Comparison of ENCODE assay signal across 8 cellular contexts in genomic region chr1:156126043-156126700, GRCh38. TPM values are rescaled to one million over a fixed set of nuclear protein-coding genes. Genes with fewer than 3 reads are reported as not detected.
DNase-seq lines count a peak whose midpoint lies in the region; ATAC-seq and TF ChIP-seq lines count a peak whose summit lies in the region.

No MANE protein-coding gene starts in this region.

- DNase-seq in CD14-positive monocyte (ENCODE audit: low spot score) (peak; percentile 99), NCI-H1930 (lab: John Stamatoyannopoulos, UW) (peak; percentile 76 to 85), mucosa of gallbladder (ENCODE audit: low spot score) (peak; percentile 79), type B pancreatic cell (ENCODE audit: extremely low spot score, unreplicated experiment) (no peak), globus pallidus (ENCODE audit: low spot score) (no peak)
- peak; percentile 86 for DNase-seq in activated CD4-positive, alpha-beta T cell treated with anti-CD3 and anti-CD28 coated beads, Interleukin-2, amount 10 ng/mL, durations not matched to agents 24 days and 14 days
- peak; percentile 54 to 68 (median 64) for DNase-seq in effector memory CD8-positive, alpha-beta T cell

- H3K9me3 Mint-ChIP-seq in CD14-positive monocyte (peaks cover 0 to 18% (median 7%) of the 10 kb centered on the region in 7 donors), type B pancreatic cell (no peaks in the 10 kb centered on the region)
- no peaks in the 10 kb centered on the region for H3K9me3 Mint-ChIP-seq in activated CD4-positive, alpha-beta T cell treated with anti-CD3 and anti-CD28 coated beads, Interleukin-2, amount 10 ng/mL, durations not matched to agents 24 days and 14 days
- no peaks in the 10 kb centered on the region for H3K9me3 Mint-ChIP-seq in effector memory CD8-positive, alpha-beta T cell

- ATAC-seq in GM21423 (IDR thresholded peaks at IDR 0.05; ENCODE audit: unreplicated experiment): peak; percentile 30
- peak; percentile 31 for ATAC-seq in effector memory CD8-positive, alpha-beta T cell (replicated peaks)

- H3K27ac Mint-ChIP-seq in CD14-positive monocyte (peak overlapping the region; percentile 86 to 99 (median 96)), type B pancreatic cell (peak overlapping the region; percentile 98)
- H3K27ac Mint-ChIP-seq in activated CD4-positive, alpha-beta T cell treated with anti-CD3 and anti-CD28 coated beads, Interleukin-2, amount 10 ng/mL, durations not matched to agents 24 days and 14 days: peak overlapping the region; percentile 79
- H3K27ac Mint-ChIP-seq in effector memory CD8-positive, alpha-beta T cell: peak overlapping the region; percentile 93 to 97

- H3K36me3 Mint-ChIP-seq in CD14-positive monocyte: peaks cover 10 to 25% of the 10 kb centered on the region in 2 donors
- H3K36me3 Mint-ChIP-seq in activated CD4-positive, alpha-beta T cell treated with anti-CD3 and anti-CD28 coated beads, Interleukin-2, amount 10 ng/mL, durations not matched to agents 24 days and 14 days (ENCODE audit: low read depth): no peaks in the 10 kb centered on the region
- H3K36me3 Mint-ChIP-seq in effector memory CD8-positive, alpha-beta T cell (ENCODE audit: insufficient read depth): peaks cover 98% of the 10 kb centered on the region
- H3K36me3 Mint-ChIP-seq in type B pancreatic cell: no peaks in the 10 kb centered on the region

- H3K4me1 Mint-ChIP-seq in CD14-positive monocyte (peaks cover 76% of the 10 kb centered on the region), type B pancreatic cell (ENCODE audit: unreplicated experiment) (peaks cover 52% of the 10 kb centered on the region)
- H3K4me1 Mint-ChIP-seq in activated CD4-positive, alpha-beta T cell treated with anti-CD3 and anti-CD28 coated beads, Interleukin-2, amount 10 ng/mL, durations not matched to agents 24 days and 14 days: peaks cover 66% of the 10 kb centered on the region
- peaks cover 68% of the 10 kb centered on the region in 2 donors for H3K4me1 Mint-ChIP-seq in effector memory CD8-positive, alpha-beta T cell (ENCODE audit: low read depth in 2 of 2)

- intact Hi-C loops in CD14-positive monocyte (cut with micrococcal nuclease): loop anchor here in 1 of 2 donors (2.0 kb wide), 1 partner anchor 29 kb away; no protein-coding TSS in a partner anchor
- intact Hi-C loops in activated CD4-positive, alpha-beta T cell treated with anti-CD3 and anti-CD28 coated beads, Interleukin-2, amount 10 ng/mL, durations not matched to agents 24 days and 14 days (cut with micrococcal nuclease): no loop called here

- H3K4me3 Mint-ChIP-seq in CD14-positive monocyte (peak overlapping the region; percentile 43 to 75), type B pancreatic cell (peak overlapping the region; percentile 67)
- peak overlapping the region; percentile 18 for H3K4me3 Mint-ChIP-seq in activated CD4-positive, alpha-beta T cell treated with anti-CD3 and anti-CD28 coated beads, Interleukin-2, amount 10 ng/mL, durations not matched to agents 24 days and 14 days
- peak overlapping the region; percentile 21 to 46 for H3K4me3 Mint-ChIP-seq in effector memory CD8-positive, alpha-beta T cell

- peak; percentile 57 for TF ChIP-seq CTCF in CD14-positive monocyte (IDR thresholded peaks at IDR 0.05)
- TF ChIP-seq CTCF in type B pancreatic cell (conservative IDR thresholded peaks at IDR 0.05): peak; percentile 73

- H3K27me3 Mint-ChIP-seq in CD14-positive monocyte (ENCODE audit: low read depth in 3 of 3) (peaks cover 81 to 96% (median 89%) of the 10 kb centered on the region in 3 donors), type B pancreatic cell (no peaks in the 10 kb centered on the region)
- peaks cover 11% of the 10 kb centered on the region for H3K27me3 Mint-ChIP-seq in activated CD4-positive, alpha-beta T cell treated with anti-CD3 and anti-CD28 coated beads, Interleukin-2, amount 10 ng/mL, durations not matched to agents 24 days and 14 days
- no peaks in the 10 kb centered on the region for H3K27me3 Mint-ChIP-seq in effector memory CD8-positive, alpha-beta T cell

RNA-seq across cellular contexts. Expression of gene LMNA, which starts 11.7 kb away (rescaled TPM):
- 10 to 100 TPM; 16.5 to 24.7 TPM for polyA plus RNA-seq in CD14-positive monocyte
- 105 and 110 TPM in 2 replicates for total RNA-seq in activated CD4-positive, alpha-beta T cell treated with anti-CD3 and anti-CD28 coated beads, Interleukin-2, amount 10 ng/mL, durations not matched to agents 24 days and 14 days
- total RNA-seq in mucosa of gallbladder (293 TPM), type B pancreatic cell (ENCODE audit: low replicate concordance) (141 and 400 TPM in 2 replicates)

RNA-seq across cellular contexts. Expression of gene SEMA4A, which starts 27.2 kb away (rescaled TPM):
- polyA plus RNA-seq in CD14-positive monocyte: 100 to 1,000 TPM in 1 of 2 donors, 10 to 100 TPM in 1; 72.3 to 121 TPM
- total RNA-seq in activated CD4-positive, alpha-beta T cell treated with anti-CD3 and anti-CD28 coated beads, Interleukin-2, amount 10 ng/mL, durations not matched to agents 24 days and 14 days: 12.1 and 12.7 TPM in 2 replicates
- total RNA-seq in mucosa of gallbladder (24.4 TPM), type B pancreatic cell (ENCODE audit: low replicate concordance) (7.1 and 12.9 TPM in 2 replicates)

RNA-seq across cellular contexts. Expression of gene MEX3A, which starts 43.9 kb away (rescaled TPM):
- not detected for polyA plus RNA-seq in CD14-positive monocyte
- total RNA-seq in activated CD4-positive, alpha-beta T cell treated with anti-CD3 and anti-CD28 coated beads, Interleukin-2, amount 10 ng/mL, durations not matched to agents 24 days and 14 days: 0.24 and 0.84 TPM in 2 replicates
- 1.4 TPM for total RNA-seq in mucosa of gallbladder
- 31.0 and 61.9 TPM in 2 replicates for total RNA-seq in type B pancreatic cell (ENCODE audit: low replicate concordance)

Comparison
In these comparisons a context has a peak if more than half of its experiments do, and no peak if none do; other contexts are left out.
1. DNase-seq: peak in CD14-positive monocyte (single experiment), NCI-H1930 (2 of 2), activated CD4-positive, alpha-beta T cell treated with anti-CD3 and anti-CD28 coated beads, Interleukin-2, amount 10 ng/mL, durations not matched to agents 24 days and 14 days (single experiment), effector memory CD8-positive, alpha-beta T cell (3 of 3) and mucosa of gallbladder (single experiment); none in type B pancreatic cell (single experiment) and globus pallidus (single experiment).
2. RNA of gene MEX3A, which starts 43.9 kb away (total RNA-seq): 31.0 to 61.9 TPM in type B pancreatic cell; 1.4 TPM in mucosa of gallbladder (single experiment) and 0.24 to 0.84 TPM in activated CD4-positive, alpha-beta T cell treated with anti-CD3 and anti-CD28 coated beads, Interleukin-2, amount 10 ng/mL, durations not matched to agents 24 days and 14 days; every median in the first group is over 10 times any median in the second.
3. Peak in every context shown above with its lines, with median percentiles within 50 percentile points of each other: H3K27ac Mint-ChIP-seq and H3K4me3 Mint-ChIP-seq.